In genomic region chr15:59615661-59616060, GRCh38 we compare ENCODE assay signal across 20 cellular contexts. TPM values are rescaled to one million over a fixed set of nuclear protein-coding genes. Genes with fewer than 3 reads are reported as not detected.
"Had no signal": no experiment of that assay in that cellular context is flagged by ENCODE, and none has a peak within 500 bp of the region (broad histone marks: within the 10 kb centered on the region; RNA-seq: fewer than 3 reads in every experiment).

No MANE protein-coding gene starts in this region.

- H3K36me3 Mint-ChIP-seq: activated CD4-positive, alpha-beta memory T cell treated with anti-CD3 and anti-CD28 coated beads for 36 hours; natural killer cell treated with Interleukin-12 subunit alpha and Interleukin-12 subunit beta and Interleukin-15 and Interleukin-18, amount 100 ng/mL, for 72 hours; T-cell had no signal

- H3K9ac ChIP-seq: parathyroid adenoma had no signal

- H2AFZ ChIP-seq: parathyroid adenoma had no signal

- H3K9me3 ChIP-seq: left lung, right lobe of liver, suprapubic skin, upper lobe of left lung had no signal

- H3K4me3 ChIP-seq: left lung, right lobe of liver, suprapubic skin, upper lobe of left lung had no signal

- ATAC-seq: activated CD8-positive, alpha-beta memory T cell treated with anti-CD3 and anti-CD28 coated beads, Interleukin-2, amount 10 ng/mL, durations not matched to agents 7 days and 5 days; natural killer cell treated with Interleukin-12 subunit alpha and Interleukin-12 subunit beta and Interleukin-15 and Interleukin-18, amount 100 ng/mL, for 72 hours; stimulated activated naive CD8-positive, alpha-beta T cell treated with anti-CD3 and anti-CD28 coated beads, Interleukin-15, amount 100 ng/mL, for 72 hours had no signal

- H3K36me3 ChIP-seq: left lung, right lobe of liver, suprapubic skin, upper lobe of left lung had no signal

- H3K27ac ChIP-seq: left lung, parathyroid adenoma, right lobe of liver, suprapubic skin, upper lobe of left lung had no signal

- H3K9me3 Mint-ChIP-seq: activated B cell treated with CpG ODN at 0.5 μM for 24 hours; activated CD4-positive, alpha-beta memory T cell treated with anti-CD3 and anti-CD28 coated beads for 36 hours; natural killer cell treated with Interleukin-12 subunit alpha and Interleukin-12 subunit beta and Interleukin-15 and Interleukin-18, amount 100 ng/mL, for 72 hours had no signal

- H3K4me1 ChIP-seq: left lung, parathyroid adenoma had no signal

- H3K4me3 Mint-ChIP-seq: activated CD4-positive, alpha-beta memory T cell treated with anti-CD3 and anti-CD28 coated beads for 36 hours; activated CD8-positive, alpha-beta memory T cell treated with anti-CD3 and anti-CD28 coated beads, Interleukin-2, amount 10 ng/mL, durations not matched to agents 7 days and 5 days; activated naive CD8-positive, alpha-beta T cell treated with anti-CD3 and anti-CD28 coated beads, Interleukin-2, amount 10 ng/mL, durations not matched to agents 7 days and 5 days; natural killer cell treated with Interleukin-12 subunit alpha and Interleukin-12 subunit beta and Interleukin-15 and Interleukin-18, amount 100 ng/mL, for 72 hours had no signal

- DNase-seq: activated CD4-positive, alpha-beta T cell treated with anti-CD3 and anti-CD28 coated beads for 4 hours; activated CD8-positive, alpha-beta memory T cell treated with anti-CD3 and anti-CD28 coated beads, Interleukin-2, amount 10 ng/mL, durations not matched to agents 7 days and 5 days; activated naive CD4-positive, alpha-beta T cell treated with Interleukin-2 at 50 U/mL for 16 hours; activated naive CD8-positive, alpha-beta T cell treated with anti-CD3 and anti-CD28 coated beads, Interleukin-2, amount 10 ng/mL, durations not matched to agents 7 days and 5 days; amygdala; left lung; right lobe of liver; stimulated activated CD4-positive, alpha-beta T cell treated with anti-CD3 and anti-CD28 coated beads, Interleukin-2, amount 100 ng/mL, for 48 hours; upper lobe of left lung had no signal

- H3K27me3 ChIP-seq: right lobe of liver, upper lobe of left lung had no signal

- H3K27ac Mint-ChIP-seq: activated CD4-positive, alpha-beta memory T cell treated with anti-CD3 and anti-CD28 coated beads for 36 hours; activated CD8-positive, alpha-beta memory T cell treated with anti-CD3 and anti-CD28 coated beads, Interleukin-2, amount 10 ng/mL, durations not matched to agents 7 days and 5 days; T-cell had no signal

- H3K79me2 ChIP-seq: parathyroid adenoma had no signal

RNA-seq across cellular contexts. Expression of gene GCNT3, which starts 4.1 kb away (rescaled TPM):
- total RNA-seq: activated B cell treated with CpG ODN at 0.5 μM for 24 hours; activated CD4-positive, alpha-beta memory T cell treated with anti-CD3 and anti-CD28 coated beads for 36 hours; activated CD8-positive, alpha-beta memory T cell treated with anti-CD3 and anti-CD28 coated beads, Interleukin-2, amount 10 ng/mL, durations not matched to agents 7 days and 5 days; activated naive CD8-positive, alpha-beta T cell treated with anti-CD3 and anti-CD28 coated beads, Interleukin-2, amount 10 ng/mL, durations not matched to agents 7 days and 5 days; cardiac septum; dermis microvascular lymphatic vessel endothelial cell; lung microvascular endothelial cell; mononuclear cell; natural killer cell treated with Interleukin-12 subunit alpha and Interleukin-12 subunit beta and Interleukin-15 and Interleukin-18, amount 100 ng/mL, for 72 hours had no signal
